28 cellular contexts compared by ENCODE assay signal in the genomic region with DNA sequence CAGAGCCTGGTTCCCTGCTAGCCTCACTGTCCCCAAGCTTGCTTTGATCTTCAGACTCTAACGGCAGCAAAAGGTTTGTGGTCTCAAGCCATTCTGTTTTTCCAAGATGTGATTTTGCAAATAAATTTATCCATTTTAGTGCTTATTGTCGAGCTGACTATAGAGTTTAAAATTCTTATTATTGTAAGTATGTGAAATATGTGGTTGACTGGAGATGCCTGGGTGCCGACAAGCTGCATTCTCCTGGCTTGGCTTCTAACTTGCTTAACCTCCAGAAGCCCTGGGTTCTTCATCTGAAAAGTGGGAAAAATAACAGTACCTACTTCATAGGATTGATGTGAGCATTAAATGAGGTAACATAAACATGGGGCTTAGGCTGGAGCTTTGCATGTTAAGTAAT.
"Had no signal": no experiment of that assay in that cellular context is flagged by ENCODE, and none has a peak within 500 bp of the region (broad histone marks: within the 10 kb centered on the region; RNA-seq: fewer than 3 reads in every experiment).

No MANE protein-coding gene starts in this region.

- DNase-seq: activated B cell treated with CpG ODN at 0.5 μM for 24 hours; activated CD4-positive, alpha-beta T cell treated with anti-CD3 and anti-CD28 coated beads, Interleukin-2, amount 50 U/mL, for 1 hour; activated CD8-positive, alpha-beta memory T cell treated with anti-CD3 and anti-CD28 coated beads, Interleukin-2, amount 10 ng/mL, durations not matched to agents 7 days and 5 days; activated CD8-positive, alpha-beta T cell treated with anti-CD3 and anti-CD28 coated beads, Interleukin-2, amount 10 ng/mL, durations not matched to agents 7 days and 5 days; activated T-cell treated with anti-CD3 and anti-CD28 coated beads, Interleukin-2, amount 50 U/mL, for 48 hours; aorta; central memory CD4-positive, alpha-beta T cell; endodermal cell; foreskin keratinocyte; heart left ventricle; hypothalamus; immature natural killer cell; naive B cell; pancreas; retina; small intestine; stimulated activated CD4-positive, alpha-beta T cell treated with anti-CD3 and anti-CD28 coated beads, Interleukin-1b, Interleukin-23, amount 100 ng/mL, for 48 hours; stimulated activated CD4-positive, alpha-beta T cell treated with anti-CD3 and anti-CD28 coated beads, Interleukin-4, amount 100 ng/mL, for 4 hours; stimulated activated CD8-positive, alpha-beta memory T cell treated with anti-CD3 and anti-CD28 coated beads, Interleukin-4, amount 100 ng/mL, for 48 hours; stimulated activated naive CD8-positive, alpha-beta T cell treated with anti-CD3 and anti-CD28 coated beads, Interleukin-15, amount 100 ng/mL, for 72 hours; thyroid gland; upper lobe of left lung had no signal

- H3K4me3 ChIP-seq: breast epithelium, heart left ventricle, pancreas, prostate gland, thyroid gland, upper lobe of left lung, vagina had no signal

- ATAC-seq: activated CD8-positive, alpha-beta memory T cell treated with anti-CD3 and anti-CD28 coated beads, Interleukin-2, amount 10 ng/mL, durations not matched to agents 7 days and 5 days; activated CD8-positive, alpha-beta T cell treated with anti-CD3 and anti-CD28 coated beads, Interleukin-2, amount 10 ng/mL, durations not matched to agents 7 days and 5 days; esophagus mucosa; foreskin keratinocyte; heart left ventricle; pancreas; sciatic nerve; stimulated activated memory B cell treated with anti-CD40 and anti-IgM and Interleukin-4, amounts not matched to agents 10 μg/mL and 1 μg/mL and 100 μg/mL, for 72 hours; stimulated activated naive CD8-positive, alpha-beta T cell treated with anti-CD3 and anti-CD28 coated beads, Interleukin-15, amount 100 ng/mL, for 72 hours had no signal

- H3K4me1 ChIP-seq: breast epithelium, foreskin keratinocyte, heart left ventricle, pancreas, prostate gland, thyroid gland, upper lobe of left lung, vagina had no signal

- H3K9me3 ChIP-seq: breast epithelium, heart left ventricle, pancreas, prostate gland, thyroid gland, upper lobe of left lung, vagina had no signal

- H3K27me3 ChIP-seq: breast epithelium, pancreas, thyroid gland, upper lobe of left lung, vagina had no signal

- H3K36me3 ChIP-seq: breast epithelium, heart left ventricle, pancreas, prostate gland, thyroid gland, upper lobe of left lung, vagina had no signal
